17 cellular contexts compared by ENCODE assay signal in the genomic region with DNA sequence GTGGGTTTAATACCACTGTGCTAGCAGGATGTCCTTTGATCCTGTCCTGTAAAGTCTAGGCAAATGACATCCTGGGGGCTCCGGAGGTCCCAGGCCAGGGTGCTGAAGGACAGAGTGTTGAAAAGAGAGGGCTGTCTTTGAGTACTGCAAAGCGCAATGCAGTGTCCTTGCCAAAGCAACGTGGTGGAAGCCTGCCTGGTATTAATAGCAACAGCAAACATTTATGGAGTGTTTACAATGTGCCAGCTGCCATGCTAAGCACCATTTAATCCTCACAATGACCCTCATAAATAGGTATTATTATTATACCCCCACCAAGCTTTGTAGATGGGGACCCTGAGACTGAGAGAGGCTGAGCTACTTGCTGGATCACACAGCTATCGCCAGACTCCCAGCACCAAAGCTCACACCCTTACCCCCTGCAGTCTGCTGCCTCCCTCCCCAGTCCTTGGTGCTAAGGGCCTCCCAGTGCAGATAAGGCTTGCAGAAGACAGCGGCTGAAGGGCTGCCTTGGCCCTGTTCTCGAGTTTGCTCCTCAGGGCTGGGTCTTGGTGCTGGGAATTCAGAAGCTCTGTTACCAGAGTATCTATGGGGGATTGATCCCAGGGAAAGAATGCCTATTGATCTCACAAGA.
DNase-seq lines count a peak whose midpoint lies in the region; ATAC-seq, FAIRE-seq and TF ChIP-seq lines count a peak whose summit lies in the region.
"Had no signal": no experiment of that assay in that cellular context is flagged by ENCODE, and none has a peak within 500 bp of the region (broad histone marks: within the 10 kb centered on the region; RNA-seq: fewer than 3 reads in every experiment).

No MANE protein-coding gene starts in this region.

- H3K4me3 ChIP-seq in pancreas: no peak overlapping the region
- no peak overlapping the region for H3K4me3 ChIP-seq in right lobe of liver
- H3K4me3 ChIP-seq: Peyer's patch had no signal

- peaks cover 17% of the 10 kb centered on the region for H3K9me3 Mint-ChIP-seq in activated CD8-positive, alpha-beta T cell treated with anti-CD3 and anti-CD28 coated beads, Interleukin-2, amount 10 ng/mL, durations not matched to agents 7 days and 5 days (ENCODE audit: insufficient read depth)
- H3K9me3 Mint-ChIP-seq in activated CD8-positive, alpha-beta T cell treated with anti-CD3 and anti-CD28 coated beads for 36 hours: no peaks in the 10 kb centered on the region
- H3K9me3 Mint-ChIP-seq: HFFc6 had no signal

- DNase-seq in activated CD8-positive, alpha-beta T cell treated with anti-CD3 and anti-CD28 coated beads, Interleukin-2, amount 10 ng/mL, durations not matched to agents 7 days and 5 days: no peak
- no peak for DNase-seq in activated CD8-positive, alpha-beta T cell treated with anti-CD3 and anti-CD28 coated beads for 36 hours
- DNase-seq in NCI-H1694 treated with DMSO at 0.1 percent for 48 hours (lab: John Stamatoyannopoulos, UW) (peak; percentile 26), NCI-H524 treated with DMSO at 0.1 percent for 48 hours (lab: John Stamatoyannopoulos, UW) (peak; percentile 97), pancreas (no peak), RKO (ENCODE audit: low spot score) (no peak), right lobe of liver (no peak), NOMO-1 treated with DMSO at 0.1 percent for 48 hours (lab: John Stamatoyannopoulos, UW; ENCODE audit: unreplicated experiment) (no peak)
- DNase-seq: activated CD4-positive, CD25-positive, alpha-beta regulatory T cell treated with anti-CD3 and anti-CD28 coated beads, Interleukin-2, amount 50 U/mL, for 72 hours; activated T-cell treated with anti-CD3 and anti-CD28 coated beads, Interleukin-2, amount 50 U/mL, for 48 hours; caudate nucleus; CD4-positive, CD25-positive, alpha-beta regulatory T cell; effector memory CD4-positive, alpha-beta T cell; KG1; NCI-H2227 treated with DMSO at 0.1 percent for 48 hours; Peyer's patch had no signal

- H3K9me3 ChIP-seq in pancreas: no peaks in the 10 kb centered on the region
- H3K9me3 ChIP-seq in right lobe of liver: no peaks in the 10 kb centered on the region
- H3K9me3 ChIP-seq: Peyer's patch had no signal

- no peak for TF ChIP-seq CTCF in activated CD8-positive, alpha-beta T cell treated with anti-CD3 and anti-CD28 coated beads for 36 hours (IDR thresholded peaks at IDR 0.05)
- TF ChIP-seq CTCF in pancreas (IDR thresholded peaks at IDR 0.05) (no peak), right lobe of liver (IDR thresholded peaks at IDR 0.05) (no peak)

- CTCF ChIA-PET in activated CD8-positive, alpha-beta T cell treated with anti-CD3 and anti-CD28 coated beads, Interleukin-2, amount 10 ng/mL, durations not matched to agents 7 days and 5 days (lab: Charles Lee): interaction anchor here (1.1 to 1.8 kb wide), 6 partner anchors 10 to 121 kb away, joined by 3 to 14 read pairs (median 4); no protein-coding TSS in a partner anchor
- CTCF ChIA-PET in activated CD8-positive, alpha-beta T cell treated with anti-CD3 and anti-CD28 coated beads for 36 hours (lab: Charles Lee): interaction anchor here (1.4 to 3.7 kb wide), 3 partner anchors 16 to 119 kb away, joined by 3 to 16 read pairs (median 8); no protein-coding TSS in a partner anchor

- 41 to 43% methylated on average over 6 of the region's 6 CpGs for WGBS in pancreas, 2 donors
- 68% methylated on average over 2 of the region's 6 CpGs for WGBS in right lobe of liver (ENCODE audit: insufficient coverage, low coverage, low lambda C conversion rate, missing lambda C conversion rate)

- peaks cover 89% of the 10 kb centered on the region for H3K4me1 Mint-ChIP-seq in activated CD8-positive, alpha-beta T cell treated with anti-CD3 and anti-CD28 coated beads, Interleukin-2, amount 10 ng/mL, durations not matched to agents 7 days and 5 days (ENCODE audit: low read depth)
- peaks cover 60% of the 10 kb centered on the region for H3K4me1 Mint-ChIP-seq in activated CD8-positive, alpha-beta T cell treated with anti-CD3 and anti-CD28 coated beads for 36 hours (ENCODE audit: low read depth)

- peak overlapping the region; percentile 65 for H3K27ac Mint-ChIP-seq in activated CD8-positive, alpha-beta T cell treated with anti-CD3 and anti-CD28 coated beads, Interleukin-2, amount 10 ng/mL, durations not matched to agents 7 days and 5 days
- no peak overlapping the region for H3K27ac Mint-ChIP-seq in activated CD8-positive, alpha-beta T cell treated with anti-CD3 and anti-CD28 coated beads for 36 hours
- H3K27ac Mint-ChIP-seq: HFFc6 had no signal

- no peak overlapping the region for H3K4me3 Mint-ChIP-seq in activated CD8-positive, alpha-beta T cell treated with anti-CD3 and anti-CD28 coated beads, Interleukin-2, amount 10 ng/mL, durations not matched to agents 7 days and 5 days
- no peak overlapping the region for H3K4me3 Mint-ChIP-seq in activated CD8-positive, alpha-beta T cell treated with anti-CD3 and anti-CD28 coated beads for 36 hours
- H3K4me3 Mint-ChIP-seq: HFFc6 had no signal

- H3K4me1 ChIP-seq in pancreas (no peaks in the 10 kb centered on the region), right lobe of liver (no peaks in the 10 kb centered on the region)
- H3K4me1 ChIP-seq: Peyer's patch had no signal

- peaks cover 44% of the 10 kb centered on the region for H3K36me3 Mint-ChIP-seq in activated CD8-positive, alpha-beta T cell treated with anti-CD3 and anti-CD28 coated beads, Interleukin-2, amount 10 ng/mL, durations not matched to agents 7 days and 5 days (ENCODE audit: low read depth)
- H3K36me3 Mint-ChIP-seq in activated CD8-positive, alpha-beta T cell treated with anti-CD3 and anti-CD28 coated beads for 36 hours (ENCODE audit: low read depth): no peaks in the 10 kb centered on the region
- H3K36me3 Mint-ChIP-seq: CD4-positive, CD25-positive, alpha-beta regulatory T cell had no signal

- no peak for ATAC-seq in activated CD8-positive, alpha-beta T cell treated with anti-CD3 and anti-CD28 coated beads, Interleukin-2, amount 10 ng/mL, durations not matched to agents 7 days and 5 days
- no peak for ATAC-seq in activated CD8-positive, alpha-beta T cell treated with anti-CD3 and anti-CD28 coated beads for 36 hours
- ATAC-seq in pancreas (peak in 3 of 4 donors; percentile 18 to 75 (median 72)), right lobe of liver (no peak)

- H3K27me3 ChIP-seq in pancreas: no peaks in the 10 kb centered on the region
- no peaks in the 10 kb centered on the region for H3K27me3 ChIP-seq in right lobe of liver
- H3K27me3 ChIP-seq: Peyer's patch had no signal

- H3K27me3 Mint-ChIP-seq in activated CD8-positive, alpha-beta T cell treated with anti-CD3 and anti-CD28 coated beads, Interleukin-2, amount 10 ng/mL, durations not matched to agents 7 days and 5 days (ENCODE audit: low read depth): no peaks in the 10 kb centered on the region
- no peaks in the 10 kb centered on the region for H3K27me3 Mint-ChIP-seq in activated CD8-positive, alpha-beta T cell treated with anti-CD3 and anti-CD28 coated beads for 36 hours
- H3K27me3 Mint-ChIP-seq: CD4-positive, CD25-positive, alpha-beta regulatory T cell had no signal

- FAIRE-seq in pancreas (lab: Jason Lieb, UNC): no peak

- H3K27ac ChIP-seq in pancreas (no peak overlapping the region), right lobe of liver (no peak overlapping the region)
- H3K27ac ChIP-seq: Peyer's patch had no signal

- TF ChIP-seq POLR2A in right lobe of liver (IDR thresholded peaks at IDR 0.05): no peak

- H3K36me3 ChIP-seq in pancreas: no peaks in the 10 kb centered on the region
- H3K36me3 ChIP-seq in right lobe of liver: no peaks in the 10 kb centered on the region
- H3K36me3 ChIP-seq: Peyer's patch had no signal

- POLR2A ChIA-PET in activated CD8-positive, alpha-beta T cell treated with anti-CD3 and anti-CD28 coated beads, Interleukin-2, amount 10 ng/mL, durations not matched to agents 7 days and 5 days (lab: Charles Lee): no interaction called here
- POLR2A ChIA-PET in activated CD8-positive, alpha-beta T cell treated with anti-CD3 and anti-CD28 coated beads for 36 hours (lab: Charles Lee): interaction anchor here (1.2 kb wide), 1 partner anchor 25 kb away, joined by 3 read pairs; no protein-coding TSS in a partner anchor

- intact Hi-C loops in activated CD8-positive, alpha-beta T cell treated with anti-CD3 and anti-CD28 coated beads for 36 hours (cut with micrococcal nuclease): no loop called here
- intact Hi-C loops in pancreas (cut with DNase I) (no loop called here), right lobe of liver (cut with DNase I) (no loop called here)

Comparison
In these comparisons a context has a peak if more than half of its experiments do, and no peak if none do; other contexts are left out.
1. ATAC-seq: peak in pancreas (3 of 4); none in activated CD8-positive, alpha-beta T cell treated with anti-CD3 and anti-CD28 coated beads, Interleukin-2, amount 10 ng/mL, durations not matched to agents 7 days and 5 days (single experiment), activated CD8-positive, alpha-beta T cell treated with anti-CD3 and anti-CD28 coated beads for 36 hours (single experiment) and right lobe of liver (0 of 4).
2. DNase-seq: peak in NCI-H1694 treated with DMSO at 0.1 percent for 48 hours (single experiment) and NCI-H524 treated with DMSO at 0.1 percent for 48 hours (single experiment); none in activated CD8-positive, alpha-beta T cell treated with anti-CD3 and anti-CD28 coated beads, Interleukin-2, amount 10 ng/mL, durations not matched to agents 7 days and 5 days (single experiment), activated CD8-positive, alpha-beta T cell treated with anti-CD3 and anti-CD28 coated beads for 36 hours (single experiment), pancreas (0 of 6), RKO (single experiment), right lobe of liver (0 of 3) and NOMO-1 treated with DMSO at 0.1 percent for 48 hours (single experiment).